In the genomic region with DNA sequence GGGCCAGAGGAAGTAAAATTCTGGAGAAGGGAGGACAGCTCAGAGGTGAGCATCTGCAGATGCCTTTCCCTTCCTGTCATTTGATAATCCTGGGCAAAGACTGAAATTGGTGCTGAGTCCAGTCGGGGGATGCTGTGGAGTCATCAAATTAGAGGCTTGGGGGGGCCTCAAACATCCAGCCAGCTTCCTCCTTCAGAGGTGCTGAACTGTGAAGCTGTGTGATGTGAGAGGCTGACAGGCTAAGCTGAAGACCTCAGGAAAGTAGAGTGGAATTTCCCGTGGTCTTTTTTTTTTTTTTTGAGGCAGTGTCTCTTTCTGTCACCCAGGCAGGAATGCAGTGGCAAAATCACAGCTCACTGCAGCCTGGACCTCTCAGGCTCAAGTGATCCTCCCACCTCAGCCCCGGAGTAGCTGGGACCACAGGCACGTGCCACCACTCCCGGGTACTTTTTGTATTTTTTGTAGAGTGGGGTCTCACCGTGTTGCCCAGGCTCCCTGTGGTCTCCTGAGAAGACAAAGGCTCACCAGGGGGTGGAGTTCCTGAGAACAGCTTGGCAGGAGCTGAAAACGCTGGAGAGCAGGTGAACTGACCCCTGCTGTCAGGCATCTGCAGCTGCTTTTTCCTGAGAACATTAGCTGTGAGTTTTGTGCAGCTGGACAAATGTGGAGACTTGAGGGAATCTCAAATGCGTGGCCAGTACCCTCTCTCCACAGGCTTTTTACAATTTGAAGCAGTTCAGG, we compare ENCODE assay signal across 1 cellular context.
TF ChIP-seq lines count a peak whose summit lies in the region.

No MANE protein-coding gene starts in this region.

TF ChIP-seq in WTC11, 78 proteins besides CTCF, POLR2A, EP300 and RAD21 (continued from another document):
- TF ChIP-seq, protein P1, sequence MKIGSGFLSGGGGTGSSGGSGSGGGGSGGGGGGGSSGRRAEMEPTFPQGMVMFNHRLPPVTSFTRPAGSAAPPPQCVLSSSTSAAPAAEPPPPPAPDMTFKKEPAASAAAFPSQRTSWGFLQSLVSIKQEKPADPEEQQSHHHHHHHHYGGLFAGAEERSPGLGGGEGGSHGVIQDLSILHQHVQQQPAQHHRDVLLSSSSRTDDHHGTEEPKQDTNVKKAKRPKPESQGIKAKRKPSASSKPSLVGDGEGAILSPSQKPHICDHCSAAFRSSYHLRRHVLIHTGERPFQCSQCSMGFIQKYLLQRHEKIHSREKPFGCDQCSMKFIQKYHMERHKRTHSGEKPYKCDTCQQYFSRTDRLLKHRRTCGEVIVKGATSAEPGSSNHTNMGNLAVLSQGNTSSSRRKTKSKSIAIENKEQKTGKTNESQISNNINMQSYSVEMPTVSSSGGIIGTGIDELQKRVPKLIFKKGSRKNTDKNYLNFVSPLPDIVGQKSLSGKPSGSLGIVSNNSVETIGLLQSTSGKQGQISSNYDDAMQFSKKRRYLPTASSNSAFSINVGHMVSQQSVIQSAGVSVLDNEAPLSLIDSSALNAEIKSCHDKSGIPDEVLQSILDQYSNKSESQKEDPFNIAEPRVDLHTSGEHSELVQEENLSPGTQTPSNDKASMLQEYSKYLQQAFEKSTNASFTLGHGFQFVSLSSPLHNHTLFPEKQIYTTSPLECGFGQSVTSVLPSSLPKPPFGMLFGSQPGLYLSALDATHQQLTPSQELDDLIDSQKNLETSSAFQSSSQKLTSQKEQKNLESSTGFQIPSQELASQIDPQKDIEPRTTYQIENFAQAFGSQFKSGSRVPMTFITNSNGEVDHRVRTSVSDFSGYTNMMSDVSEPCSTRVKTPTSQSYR (CRISPR knock-in tag; IDR thresholded peaks at IDR 0.05) = no peak
- no peak for TF ChIP-seq ESRRA (CRISPR knock-in tag; IDR thresholded peaks at IDR 0.05; ENCODE audit: borderline replicate concordance)
